In genomic region chr1:234662148-234662547, GRCh38 we compare ENCODE assay signal across 1 cellular context.
TF ChIP-seq lines count a peak whose summit lies in the region.

No MANE protein-coding gene starts in this region.

TF ChIP-seq in GM23338, 12 proteins besides CTCF, POLR2A, EP300 and RAD21 (continued from another document):
- TF ChIP-seq ZNF462 (CRISPR knock-in tag; IDR thresholded peaks at IDR 0.05) (no peak), ZNF114 (CRISPR knock-in tag; IDR thresholded peaks at IDR 0.05) (no peak), POLR2AphosphoS5 (IDR thresholded peaks at IDR 0.05; ENCODE audit: low read depth) (no peak), CREB1 (CRISPR knock-in tag; IDR thresholded peaks at IDR 0.05; ENCODE audit: low read depth) (no peak)
